Comparison of ENCODE assay signal across 8 cellular contexts in the genomic region with DNA sequence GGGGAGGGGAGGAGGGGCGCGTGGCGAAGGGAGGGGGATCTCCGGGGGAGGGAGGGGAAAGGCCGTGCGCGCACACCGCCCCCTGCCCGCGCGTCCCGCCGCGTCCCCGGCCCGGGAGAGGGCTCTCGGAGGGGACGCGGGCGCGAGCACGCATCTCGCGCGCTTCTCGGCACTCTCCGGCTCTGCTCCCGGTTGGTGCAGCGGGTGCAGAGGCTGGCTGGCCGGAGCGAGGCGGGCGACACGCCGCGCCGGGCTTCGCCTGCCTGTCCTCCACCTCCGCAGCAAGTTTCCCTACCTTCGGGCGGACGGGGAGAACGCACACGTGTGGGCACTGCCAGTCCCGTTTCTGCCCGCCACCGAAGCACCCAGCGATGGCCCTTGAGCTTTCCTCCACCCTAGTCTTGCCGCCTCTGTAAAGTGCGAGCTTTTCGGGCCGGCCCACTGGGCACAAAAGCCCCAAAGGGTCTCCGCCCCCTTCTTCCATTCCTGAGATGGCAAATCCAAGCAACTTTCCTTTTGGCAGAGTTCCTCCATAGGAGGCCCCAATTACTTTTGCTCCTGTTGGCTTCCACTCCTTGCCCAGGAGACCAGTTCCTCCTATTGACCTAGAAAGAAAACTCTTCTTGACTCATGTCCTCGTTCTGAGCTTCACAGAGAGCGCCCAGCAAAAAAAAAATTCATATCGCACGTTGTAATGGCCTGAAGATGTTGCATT. TPM values are rescaled to one million over a fixed set of nuclear protein-coding genes. Genes with fewer than 3 reads are reported as not detected.
DNase-seq lines count a peak whose midpoint lies in the region; ATAC-seq, FAIRE-seq and TF ChIP-seq lines count a peak whose summit lies in the region.

No MANE protein-coding gene starts in this region.

- H3K36me3 ChIP-seq in BE2C: peaks cover 44% of the 10 kb centered on the region

- no peak for FAIRE-seq in GM19239 (lab: Jason Lieb, UNC)

- peak overlapping the region; percentile 77 for H3K4me3 ChIP-seq in BE2C (ENCODE audit: low read depth, low read length)
- peak overlapping the region; percentile 70 for H3K4me3 ChIP-seq in epithelial cell of esophagus (ENCODE audit: low read length)
- peak overlapping the region; percentile 72 for H3K4me3 ChIP-seq in mononuclear cell (ENCODE audit: low read length)

- TF ChIP-seq CTCF in BE2C (IDR thresholded peaks at IDR 0.05; ENCODE audit: low read depth, low read length): no peak
- TF ChIP-seq CTCF in epithelial cell of esophagus (IDR thresholded peaks at IDR 0.05; ENCODE audit: insufficient read depth, low read depth, low read length, missing control alignments): no peak

- H3K27me3 ChIP-seq in BE2C (no peaks in the 10 kb centered on the region), mononuclear cell (ENCODE audit: insufficient read depth, low read length) (no peaks in the 10 kb centered on the region)

- ATAC-seq in HG03354 (IDR thresholded peaks at IDR 0.05; ENCODE audit: poor library complexity, severe bottlenecking, unreplicated experiment): peak; percentile 62

- H3K4me1 ChIP-seq in BE2C (no peaks in the 10 kb centered on the region), mononuclear cell (ENCODE audit: insufficient read depth, low read length) (peaks cover 44% of the 10 kb centered on the region)

- no peaks in the 10 kb centered on the region for H3K9me3 ChIP-seq in BE2C
- no peaks in the 10 kb centered on the region for H3K9me3 ChIP-seq in mononuclear cell (ENCODE audit: low read depth, low read length)

- DNase-seq in BE2C (peak; percentile 87), GM19239 (ENCODE audit: insufficient read length, low spot score) (peak; percentile 79), NCI-H82 (lab: John Stamatoyannopoulos, UW) (peak; percentile 91), epithelial cell of esophagus (ENCODE audit: low read depth) (peak; percentile 73)
- DNase-seq in activated CD8-positive, alpha-beta memory T cell treated with anti-CD3 and anti-CD28 coated beads, Interleukin-2, amount 50 U/mL, for 4 hours: peak; percentile 78
- peak; percentile 48 to 50 for DNase-seq in stimulated activated CD8-positive, alpha-beta memory T cell treated with anti-CD3 and anti-CD28 coated beads, Interleukin-7, amount 100 ng/mL, for 1 hour (ENCODE audit: low read depth in 2 of 2)

RNA-seq across cellular contexts. Expression of a gene that starts 0.4 kb away (rescaled TPM):
- polyA plus RNA-seq in BE2C (2012; ENCODE audit: insufficient read depth, insufficient read length, low read depth): 12.2 TPM
- 11.3 TPM for total RNA-seq in mononuclear cell

RNA-seq across cellular contexts. Expression of a gene that starts 0.6 kb away (rescaled TPM):
- 35.0 TPM for polyA plus RNA-seq in BE2C (2012; ENCODE audit: insufficient read depth, insufficient read length, low read depth)
- 15.2 TPM for total RNA-seq in mononuclear cell

RNA-seq across cellular contexts. Expression of a gene that starts 26.0 kb away (rescaled TPM):
- not detected for polyA plus RNA-seq in BE2C (2012; ENCODE audit: insufficient read depth, insufficient read length, low read depth)
- total RNA-seq in mononuclear cell: 49.8 TPM

RNA-seq across cellular contexts. Expression of a gene that starts 50.9 kb away (rescaled TPM):
- 20.2 TPM for polyA plus RNA-seq in BE2C (2012; ENCODE audit: insufficient read depth, insufficient read length, low read depth)
- total RNA-seq in mononuclear cell: 6.6 TPM

Comparison
In these comparisons a context has a peak if more than half of its experiments do, and no peak if none do; other contexts are left out.
1. Peak in every context shown above with its lines: DNase-seq, ATAC-seq and H3K4me3 ChIP-seq.